11 cellular contexts compared by ENCODE assay signal in genomic region chr16:47493358-47494337, GRCh38. TPM values are rescaled to one million over a fixed set of nuclear protein-coding genes. Genes with fewer than 3 reads are reported as not detected.
DNase-seq lines count a peak whose midpoint lies in the region; ATAC-seq, FAIRE-seq and TF ChIP-seq lines count a peak whose summit lies in the region.
"Had no signal": no experiment of that assay in that cellular context is flagged by ENCODE, and none has a peak within 500 bp of the region (broad histone marks: within the 10 kb centered on the region; RNA-seq: fewer than 3 reads in every experiment).

No MANE protein-coding gene starts in this region.

- H3K4me1 ChIP-seq in CD8-positive, alpha-beta memory T cell (ENCODE audit: insufficient read depth, low read length) = peaks cover 14% of the 10 kb centered on the region
- H3K4me1 ChIP-seq in BE2C = peaks cover 5% of the 10 kb centered on the region; the same call in 1 of the 2 replicates

- peak; percentile 21 for FAIRE-seq in islet of Langerhans (lab: Jason Lieb, UNC)
- FAIRE-seq: endometrium, G401.6 had no signal

- no peak for TF ChIP-seq CTCF in BE2C (IDR thresholded peaks at IDR 0.05; ENCODE audit: low read depth, low read length)

- CTCF ChIA-PET in CD8-positive, alpha-beta memory T cell (lab: Charles Lee) = interaction anchor here (1.2 kb wide), 1 partner anchor 16 kb away, joined by 3 read pairs; no protein-coding TSS in a partner anchor

- H3K4me1 Mint-ChIP-seq in CD8-positive, alpha-beta memory T cell = peaks cover 14 to 55% (median 28%) of the 10 kb centered on the region in 3 donors
- H3K4me1 Mint-ChIP-seq in IgD-negative memory B cell = peaks cover 26 to 44% (median 37%) of the 10 kb centered on the region in 3 donors

- no peaks in the 10 kb centered on the region for H3K27me3 ChIP-seq in CD8-positive, alpha-beta memory T cell (ENCODE audit: insufficient read depth, low read length, poor library complexity, severe bottlenecking)
- no peaks in the 10 kb centered on the region for H3K27me3 ChIP-seq in BE2C

- no peak for DNase-seq in CD8-positive, alpha-beta memory T cell
- no peak for DNase-seq in stimulated activated naive CD4-positive, alpha-beta T cell treated with Interleukin-2 at 50 U/mL for 16 hours (lab: John Stamatoyannopoulos, UW)
- no peak for DNase-seq in NCI-H146 (lab: John Stamatoyannopoulos, UW)
- DNase-seq in BE2C = no peak
- DNase-seq in activated CD8-positive, alpha-beta memory T cell treated with anti-CD3 and anti-CD28 coated beads for 24 hours = no peak
- DNase-seq: stimulated activated CD4-positive, alpha-beta T cell treated with anti-CD3 and anti-CD28 coated beads, Interleukin-4, amount 100 ng/mL, for 4 hours had no signal

- H3K36me3 ChIP-seq in CD8-positive, alpha-beta memory T cell (ENCODE audit: insufficient read depth, low read length) = no peaks in the 10 kb centered on the region
- no peaks in the 10 kb centered on the region for H3K36me3 ChIP-seq in BE2C

- H3K9me3 Mint-ChIP-seq in CD8-positive, alpha-beta memory T cell = peaks cover 19 to 30% (median 23%) of the 10 kb centered on the region in 5 donors
- peaks cover 0 to 3% (median 1%) of the 10 kb centered on the region in 3 donors for H3K9me3 Mint-ChIP-seq in IgD-negative memory B cell

- H3K9me3 ChIP-seq in CD8-positive, alpha-beta memory T cell (ENCODE audit: low read length) = no peaks in the 10 kb centered on the region
- no peaks in the 10 kb centered on the region for H3K9me3 ChIP-seq in BE2C

- ATAC-seq in GM21390 (IDR thresholded peaks at IDR 0.05; ENCODE audit: unreplicated experiment) = peak; percentile 61

- H3K4me3 Mint-ChIP-seq in CD8-positive, alpha-beta memory T cell = no peak overlapping the region
- H3K4me3 Mint-ChIP-seq in IgD-negative memory B cell = peak overlapping the region; percentile 89 to 99 (median 94)

- peak overlapping the region; percentile 35 for H3K27ac ChIP-seq in CD8-positive, alpha-beta memory T cell (ENCODE audit: low read depth, low read length)

- H3K36me3 Mint-ChIP-seq in CD8-positive, alpha-beta memory T cell = peaks cover 15 to 43% (median 38%) of the 10 kb centered on the region in 3 donors
- H3K36me3 Mint-ChIP-seq in IgD-negative memory B cell = peaks cover 13% of the 10 kb centered on the region

- no peaks in the 10 kb centered on the region for H3K27me3 Mint-ChIP-seq in CD8-positive, alpha-beta memory T cell
- H3K27me3 Mint-ChIP-seq in IgD-negative memory B cell = no peaks in the 10 kb centered on the region

- POLR2A ChIA-PET in CD8-positive, alpha-beta memory T cell (lab: Charles Lee) = no interaction called here

- H3K4me3 ChIP-seq in CD8-positive, alpha-beta memory T cell (ENCODE audit: low read length) = no peak overlapping the region
- no peak overlapping the region for H3K4me3 ChIP-seq in BE2C (ENCODE audit: low read depth, low read length)

- H3K27ac Mint-ChIP-seq in CD8-positive, alpha-beta memory T cell = no peak overlapping the region
- peak overlapping the region; percentile 90 to 98 (median 95) for H3K27ac Mint-ChIP-seq in IgD-negative memory B cell

RNA-seq across cellular contexts. Expression of gene PHKB, which starts 32.5 kb away (rescaled TPM):
- 10 to 100 TPM; 23.0 to 25.4 TPM for total RNA-seq in CD8-positive, alpha-beta memory T cell
- polyA plus RNA-seq in CD8-positive, alpha-beta memory T cell = 29.2 TPM
- 52.2 TPM for polyA plus RNA-seq in IgD-negative memory B cell
- polyA plus RNA-seq in BE2C (2012; ENCODE audit: insufficient read depth, insufficient read length, low read depth) = 56.5 TPM

RNA-seq across cellular contexts. Expression of gene ITFG1, which starts 32.8 kb away (rescaled TPM):
- total RNA-seq in CD8-positive, alpha-beta memory T cell = 10 to 100 TPM; 24.9 to 26.8 TPM
- polyA plus RNA-seq in CD8-positive, alpha-beta memory T cell = 24.5 TPM
- 18.1 TPM for polyA plus RNA-seq in IgD-negative memory B cell
- 47.1 TPM for polyA plus RNA-seq in BE2C (2012; ENCODE audit: insufficient read depth, insufficient read length, low read depth)

Comparison
In these comparisons a context has a peak if more than half of its experiments do, and no peak if none do; other contexts are left out.
1. H3K27ac Mint-ChIP-seq: peak in IgD-negative memory B cell (3 of 3); none in CD8-positive, alpha-beta memory T cell (0 of 8).
2. H3K4me3 Mint-ChIP-seq: peak in IgD-negative memory B cell (4 of 4); none in CD8-positive, alpha-beta memory T cell (0 of 7).